Comparison of ENCODE assay signal across 21 cellular contexts in genomic region chr1:194150242-194150641, GRCh38.
"Had no signal": no experiment of that assay in that cellular context is flagged by ENCODE, and none has a peak within 500 bp of the region (broad histone marks: within the 10 kb centered on the region; RNA-seq: fewer than 3 reads in every experiment).

No MANE protein-coding gene starts in this region.

- H3K4me3 ChIP-seq: gastrocnemius medialis, heart right ventricle, mucosa of descending colon, stomach, thoracic aorta, transverse colon had no signal

- H3K27me3 ChIP-seq: dorsolateral prefrontal cortex, gastrocnemius medialis, heart right ventricle, stomach, transverse colon had no signal

- FAIRE-seq: endometrium, small intestine had no signal

- H3K9me3 Mint-ChIP-seq: naive thymus-derived CD8-positive, alpha-beta T cell had no signal

- H3K4me1 ChIP-seq: gastrocnemius medialis, heart right ventricle, stomach, transverse colon had no signal

- DNase-seq: cortex of kidney; dorsolateral prefrontal cortex; effector CD8-positive, alpha-beta T cell; gastrocnemius medialis; heart right ventricle; hypothalamus; islet precursor cell; mammary epithelial cell; mucosa of descending colon; naive thymus-derived CD8-positive, alpha-beta T cell; right cardiac atrium; small intestine; stimulated activated CD4-positive, alpha-beta T cell treated with anti-CD3 and anti-CD28 coated beads, Interleukin-12 subunit alpha, Interleukin-12 subunit beta, amount 100 ng/mL, for 4 hours; stomach; substantia nigra; transverse colon had no signal

- H3K27ac Mint-ChIP-seq: progenitor cell of endocrine pancreas had no signal

- H3K27ac ChIP-seq: dorsolateral prefrontal cortex, gastrocnemius medialis, heart right ventricle, stomach, thoracic aorta, transverse colon had no signal

- H3K36me3 ChIP-seq: gastrocnemius medialis, heart right ventricle, stomach, thoracic aorta, transverse colon had no signal

- ATAC-seq: esophagus mucosa; gastrocnemius medialis; heart right ventricle; left lobe of liver; mucosa of descending colon; naive thymus-derived CD8-positive, alpha-beta T cell; right cardiac atrium had no signal

- H3K27me3 Mint-ChIP-seq: naive thymus-derived CD8-positive, alpha-beta T cell; progenitor cell of endocrine pancreas had no signal

- H3K36me3 Mint-ChIP-seq: naive thymus-derived CD8-positive, alpha-beta T cell had no signal
